ENCODE assay signal across 15 cellular contexts in the genomic region with DNA sequence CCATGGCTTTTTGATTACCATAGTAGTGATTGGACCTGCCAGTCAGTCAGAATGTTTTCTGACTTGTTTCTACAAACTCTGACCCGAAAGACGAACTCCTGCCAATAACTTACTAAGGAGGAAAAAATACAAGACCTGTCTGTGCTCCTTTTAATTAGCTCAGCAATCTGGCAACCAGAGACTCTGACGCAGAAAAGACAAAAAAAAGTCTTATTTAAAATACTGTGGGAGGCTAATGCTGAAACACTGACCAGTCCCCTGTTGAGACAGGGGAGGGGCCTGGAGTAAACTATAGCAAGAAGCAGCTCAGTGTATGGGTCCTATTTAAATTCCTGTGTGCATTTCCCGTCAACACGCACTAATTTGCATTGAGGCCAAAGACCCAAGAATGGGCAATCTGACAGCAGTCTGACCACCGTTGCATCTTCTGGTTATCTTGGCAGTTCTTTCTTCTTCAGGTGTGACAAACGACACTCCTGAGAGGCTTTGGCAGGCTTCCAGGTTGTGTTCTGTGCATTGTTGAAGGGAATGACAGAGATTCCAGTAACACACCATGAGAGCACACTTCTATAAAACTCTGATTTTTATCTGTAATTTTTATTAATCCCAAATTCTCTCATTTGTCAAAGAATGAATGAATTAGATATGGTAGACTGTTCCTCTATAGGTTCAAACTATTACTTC.
"Had no signal": no experiment of that assay in that cellular context is flagged by ENCODE, and none has a peak within 500 bp of the region (broad histone marks: within the 10 kb centered on the region; RNA-seq: fewer than 3 reads in every experiment).

No MANE protein-coding gene starts in this region.

- H3K36me3 Mint-ChIP-seq: activated CD8-positive, alpha-beta memory T cell treated with anti-CD3 and anti-CD28 coated beads, Interleukin-2, amount 10 ng/mL, durations not matched to agents 7 days and 5 days; activated naive CD4-positive, alpha-beta T cell treated with anti-CD3 and anti-CD28 coated beads, Interleukin-2, amount 50 U/mL, for 72 hours had no signal

- ATAC-seq: activated CD8-positive, alpha-beta memory T cell treated with anti-CD3 and anti-CD28 coated beads, Interleukin-2, amount 10 ng/mL, durations not matched to agents 7 days and 5 days; activated naive CD4-positive, alpha-beta T cell treated with anti-CD3 and anti-CD28 coated beads, Interleukin-2, amount 50 U/mL, for 72 hours; left lobe of liver; stimulated activated naive CD8-positive, alpha-beta T cell treated with anti-CD3 and anti-CD28 coated beads, Interleukin-15, amount 100 ng/mL, for 72 hours had no signal

- H3K27me3 Mint-ChIP-seq: activated CD8-positive, alpha-beta memory T cell treated with anti-CD3 and anti-CD28 coated beads, Interleukin-2, amount 10 ng/mL, durations not matched to agents 7 days and 5 days; activated T-cell treated with anti-CD3 and anti-CD28 coated beads, Interleukin-2, amount 50 U/mL, for 24 hours; stimulated activated naive CD8-positive, alpha-beta T cell treated with anti-CD3 and anti-CD28 coated beads, Interleukin-15, amount 100 ng/mL, for 72 hours had no signal

- H3K4me1 Mint-ChIP-seq: activated CD8-positive, alpha-beta memory T cell treated with anti-CD3 and anti-CD28 coated beads, Interleukin-2, amount 10 ng/mL, durations not matched to agents 7 days and 5 days; nephron; stimulated activated naive CD8-positive, alpha-beta T cell treated with anti-CD3 and anti-CD28 coated beads, Interleukin-15, amount 100 ng/mL, for 72 hours had no signal

- H3K27ac Mint-ChIP-seq: activated CD8-positive, alpha-beta memory T cell treated with anti-CD3 and anti-CD28 coated beads, Interleukin-2, amount 10 ng/mL, durations not matched to agents 7 days and 5 days; activated naive CD4-positive, alpha-beta T cell treated with anti-CD3 and anti-CD28 coated beads, Interleukin-2, amount 50 U/mL, for 72 hours; activated T-cell treated with anti-CD3 and anti-CD28 coated beads, Interleukin-2, amount 50 U/mL, for 24 hours; nephron; stimulated activated naive CD8-positive, alpha-beta T cell treated with anti-CD3 and anti-CD28 coated beads, Interleukin-15, amount 100 ng/mL, for 72 hours had no signal

- H3K9me3 Mint-ChIP-seq: activated naive CD4-positive, alpha-beta T cell treated with anti-CD3 and anti-CD28 coated beads, Interleukin-2, amount 50 U/mL, for 72 hours; activated T-cell treated with anti-CD3 and anti-CD28 coated beads, Interleukin-2, amount 50 U/mL, for 24 hours; nephron; stimulated activated naive CD8-positive, alpha-beta T cell treated with anti-CD3 and anti-CD28 coated beads, Interleukin-15, amount 100 ng/mL, for 72 hours had no signal

- DNase-seq: activated CD4-positive, alpha-beta T cell treated with anti-CD3 and anti-CD28 coated beads, Interleukin-2, amount 50 U/mL, for 48 hours; activated CD4-positive, CD25-positive, alpha-beta regulatory T cell treated with anti-CD3 and anti-CD28 coated beads, Interleukin-2, amount 50 U/mL, for 72 hours; activated CD8-positive, alpha-beta memory T cell treated with anti-CD3 and anti-CD28 coated beads, Interleukin-2, amount 10 ng/mL, durations not matched to agents 7 days and 5 days; activated effector memory CD4-positive, alpha-beta T cell treated with anti-CD3 and anti-CD28 coated beads, Interleukin-2, amount 50 U/mL, for 16 hours; activated T-cell treated with anti-CD3 and anti-CD28 coated beads, Interleukin-2, amount 50 U/mL, for 24 hours; amniotic stem cell; brain microvascular endothelial cell; mammary epithelial cell; stimulated activated CD4-positive, alpha-beta T cell treated with anti-CD3 and anti-CD28 coated beads, Interleukin-15, amount 100 ng/mL, for 24 hours; stimulated activated CD4-positive, alpha-beta T cell treated with anti-CD3 and anti-CD28 coated beads, Interleukin-4, amount 100 ng/mL, for 24 hours; stimulated activated naive CD8-positive, alpha-beta T cell treated with anti-CD3 and anti-CD28 coated beads, Interleukin-15, amount 100 ng/mL, for 72 hours; testis had no signal

- H3K4me3 Mint-ChIP-seq: activated CD8-positive, alpha-beta memory T cell treated with anti-CD3 and anti-CD28 coated beads, Interleukin-2, amount 10 ng/mL, durations not matched to agents 7 days and 5 days; activated T-cell treated with anti-CD3 and anti-CD28 coated beads, Interleukin-2, amount 50 U/mL, for 24 hours; nephron; stimulated activated naive CD8-positive, alpha-beta T cell treated with anti-CD3 and anti-CD28 coated beads, Interleukin-15, amount 100 ng/mL, for 72 hours had no signal
